ENCODE assay signal across 1 cellular context in the genomic region with DNA sequence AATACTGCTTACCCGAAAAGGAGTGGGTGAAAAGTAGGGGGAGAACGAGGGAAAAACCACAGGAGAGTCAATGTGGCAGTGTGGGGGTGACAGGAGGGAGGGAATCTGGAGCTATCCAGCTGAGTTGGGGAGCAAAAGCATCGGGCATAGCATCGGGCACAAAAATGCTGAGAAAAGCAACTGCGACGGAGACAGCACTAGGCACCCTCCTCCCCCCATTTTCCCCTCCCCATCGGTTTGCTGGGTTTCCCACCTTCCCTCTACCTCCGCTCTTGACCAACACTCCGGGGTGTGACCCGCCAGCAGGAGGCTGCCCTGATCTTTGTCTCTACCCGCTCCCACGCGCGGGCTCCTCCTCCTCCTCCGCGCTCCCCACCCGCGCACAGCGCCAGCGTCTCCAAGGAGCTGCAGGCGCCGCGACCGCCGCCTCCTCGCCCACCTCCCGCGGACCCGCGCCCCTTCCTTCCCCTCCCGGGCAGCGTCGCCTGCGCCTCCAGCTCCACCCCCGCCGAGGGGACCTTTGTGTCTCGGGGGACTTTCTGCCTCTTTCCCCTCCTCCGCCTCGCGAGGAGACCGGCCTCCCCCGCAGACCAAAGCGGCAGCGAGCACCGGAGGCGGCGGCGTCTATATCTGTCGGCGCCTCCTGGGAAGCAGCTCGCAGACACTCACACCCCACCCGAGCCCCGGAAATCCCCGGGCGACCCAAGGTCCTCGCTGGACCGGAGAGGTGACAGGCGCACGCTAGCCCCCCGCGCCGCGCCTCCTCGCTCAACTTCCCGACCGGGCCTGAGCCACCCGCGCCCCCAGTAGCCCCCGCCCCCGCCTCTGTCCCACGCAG.
TF ChIP-seq lines count a peak whose summit lies in the region.

No MANE protein-coding gene starts in this region.

TF ChIP-seq in HepG2, 621 proteins besides CTCF, POLR2A, EP300 and RAD21 (continued from another document):
- TF ChIP-seq AHDC1 (CRISPR knock-in tag; IDR thresholded peaks at IDR 0.05; ENCODE audit: borderline replicate concordance) (no peak), PPARG (CRISPR knock-in tag; conservative IDR thresholded peaks at IDR 0.05) (no peak), SOX6 (IDR thresholded peaks at IDR 0.05) (no peak), SOX6 (CRISPR knock-in tag; IDR thresholded peaks at IDR 0.05) (0 out of 2 replicates have a peak, but pooled peaks have one; percentile 11)
- TF ChIP-seq, protein P1, sequence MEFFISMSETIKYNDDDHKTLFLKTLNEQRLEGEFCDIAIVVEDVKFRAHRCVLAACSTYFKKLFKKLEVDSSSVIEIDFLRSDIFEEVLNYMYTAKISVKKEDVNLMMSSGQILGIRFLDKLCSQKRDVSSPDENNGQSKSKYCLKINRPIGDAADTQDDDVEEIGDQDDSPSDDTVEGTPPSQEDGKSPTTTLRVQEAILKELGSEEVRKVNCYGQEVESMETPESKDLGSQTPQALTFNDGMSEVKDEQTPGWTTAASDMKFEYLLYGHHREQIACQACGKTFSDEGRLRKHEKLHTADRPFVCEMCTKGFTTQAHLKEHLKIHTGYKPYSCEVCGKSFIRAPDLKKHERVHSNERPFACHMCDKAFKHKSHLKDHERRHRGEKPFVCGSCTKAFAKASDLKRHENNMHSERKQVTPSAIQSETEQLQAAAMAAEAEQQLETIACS (CRISPR knock-in tag; IDR thresholded peaks at IDR 0.05): no peak
